In the genomic region with DNA sequence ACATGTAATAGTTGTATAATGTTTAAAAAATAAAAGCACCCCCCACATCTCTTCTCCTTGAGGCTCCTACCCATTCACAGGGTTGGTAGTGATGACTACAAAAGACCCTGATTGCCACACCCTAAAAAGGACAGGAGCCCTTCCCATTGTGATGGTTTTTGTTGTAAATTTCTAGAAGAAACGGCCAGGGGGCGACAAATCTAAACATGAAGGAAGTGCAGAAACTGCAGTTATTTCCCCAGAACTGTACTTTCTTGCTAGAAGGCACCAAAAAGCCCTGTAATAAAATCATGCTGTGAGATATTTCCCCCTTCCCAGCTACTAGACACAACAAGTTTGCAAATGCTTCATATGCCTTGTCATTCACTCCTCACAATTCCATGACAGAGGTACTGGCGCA, we compare ENCODE assay signal across 8 cellular contexts. TPM values are rescaled to one million over a fixed set of nuclear protein-coding genes. Genes with fewer than 3 reads are reported as not detected.
DNase-seq lines count a peak whose midpoint lies in the region; ATAC-seq and TF ChIP-seq lines count a peak whose summit lies in the region.

No MANE protein-coding gene starts in this region.

- no peaks in the 10 kb centered on the region for H3K36me3 ChIP-seq in left ventricle myocardium inferior
- no peaks in the 10 kb centered on the region for H3K36me3 ChIP-seq in upper lobe of right lung

- intact Hi-C loops in left ventricle myocardium inferior (cut with micrococcal nuclease) (no loop called here), right cardiac atrium (cut with DNase I) (loop anchor here in 1 of 4 donors (10.0 kb wide), 1 partner anchor 158 kb away; no protein-coding TSS in a partner anchor), upper lobe of right lung (cut with DNase I) (no loop called here)

- H3K9me3 ChIP-seq in left ventricle myocardium inferior (replicated peaks) (no peaks in the 10 kb centered on the region), right cardiac atrium (ENCODE audit: control insufficient read depth, low read length) (no peaks in the 10 kb centered on the region), upper lobe of right lung (no peaks in the 10 kb centered on the region)

- ATAC-seq in right cardiac atrium = no peak
- no peak for ATAC-seq in upper lobe of right lung
- ATAC-seq in HG03039 (IDR thresholded peaks at IDR 0.05; ENCODE audit: unreplicated experiment) = no peak
- no peak for ATAC-seq in GM18519 (IDR thresholded peaks at IDR 0.05; ENCODE audit: low FRiP score, unreplicated experiment)

- H3K27ac ChIP-seq in left ventricle myocardium inferior (replicated peaks) (no peak overlapping the region), right cardiac atrium (ENCODE audit: low read length) (no peak overlapping the region), RWPE1 (no peak overlapping the region), upper lobe of right lung (no peak overlapping the region)

- H3K4me3 ChIP-seq in left ventricle myocardium inferior (no peak overlapping the region), right cardiac atrium (ENCODE audit: low read length) (no peak overlapping the region), upper lobe of right lung (no peak overlapping the region)

- 45% methylated on average over 3 of the region's 3 CpGs for WGBS in right cardiac atrium

- TF ChIP-seq CTCF in left ventricle myocardium inferior (IDR thresholded peaks at IDR 0.05; ENCODE audit: borderline replicate concordance) = peak; percentile 27
- 0 out of 2 replicates have a peak, but pooled peaks have one; percentile 26 for TF ChIP-seq CTCF in RWPE1 (conservative IDR thresholded peaks at IDR 0.05; ENCODE audit: low read depth)
- TF ChIP-seq CTCF in upper lobe of right lung (IDR thresholded peaks at IDR 0.05) = peak; percentile 32

- H3K27me3 ChIP-seq in left ventricle myocardium inferior (ENCODE audit: low read depth) = no peaks in the 10 kb centered on the region
- no peaks in the 10 kb centered on the region for H3K27me3 ChIP-seq in right cardiac atrium (ENCODE audit: control insufficient read depth, insufficient read depth)
- H3K27me3 ChIP-seq in upper lobe of right lung = no peaks in the 10 kb centered on the region

- no peak for DNase-seq in left ventricle myocardium inferior
- no peak for DNase-seq in right cardiac atrium
- DNase-seq in RWPE1 (ENCODE audit: low spot score) = no peak
- DNase-seq in fibroblast of peridontal ligament (ENCODE audit: extremely low read depth) = peak; percentile 40
- no peak for DNase-seq in upper lobe of right lung
- no peak for DNase-seq in HK-2 (ENCODE audit: unreplicated experiment)

- POLR2A ChIA-PET in RWPE1 (lab: Yijun Ruan, JAX; ENCODE audit: low non-redundant PET) = no interaction called here

- no peaks in the 10 kb centered on the region for H3K4me1 ChIP-seq in left ventricle myocardium inferior
- no peaks in the 10 kb centered on the region for H3K4me1 ChIP-seq in right cardiac atrium (ENCODE audit: control insufficient read depth, insufficient read depth, low read length)
- peaks cover 3% of the 10 kb centered on the region for H3K4me1 ChIP-seq in upper lobe of right lung

- CTCF ChIA-PET in RWPE1 (lab: Yijun Ruan, JAX) = interaction anchor here (0.7 to 0.8 kb wide), 2 partner anchors 10 to 161 kb away, joined by 3 to 4 read pairs; no protein-coding TSS in a partner anchor

RNA-seq across cellular contexts. Expression of a gene that starts 10.8 kb away (rescaled TPM):
- total RNA-seq in left ventricle myocardium inferior (1.3 TPM), right cardiac atrium (1 to 10 TPM; 1.4 to 5.0 (median 2.6) TPM), upper lobe of right lung (24.5 TPM)
- 0.52 TPM for polyA plus RNA-seq in right cardiac atrium

RNA-seq across cellular contexts. Expression of a gene that starts 17.7 kb away (rescaled TPM):
- total RNA-seq in left ventricle myocardium inferior (58.0 TPM), right cardiac atrium (10 to 100 TPM; 35.8 to 51.8 (median 41.4) TPM), upper lobe of right lung (74.5 TPM)
- 35.2 TPM for polyA plus RNA-seq in right cardiac atrium
